ENCODE assay signal across 9 cellular contexts in genomic region chr3:172708905-172709775, GRCh38. TPM values are rescaled to one million over a fixed set of nuclear protein-coding genes. Genes with fewer than 3 reads are reported as not detected.
DNase-seq lines count a peak whose midpoint lies in the region; ATAC-seq and TF ChIP-seq lines count a peak whose summit lies in the region.
"Had no signal": no experiment of that assay in that cellular context is flagged by ENCODE, and none has a peak within 500 bp of the region (broad histone marks: within the 10 kb centered on the region; RNA-seq: fewer than 3 reads in every experiment).

No MANE protein-coding gene starts in this region.

- ATAC-seq in HG02571 (IDR thresholded peaks at IDR 0.05; ENCODE audit: unreplicated experiment): no peak

- in situ Hi-C loops in brain microvascular endothelial cell (cut with HindIII; ENCODE audit: low pct_ligation_motif_present, low sequenced_read_pairs): no loop called here

- H3K56ac ChIP-seq in mesendoderm (ENCODE audit: low read length): no peak overlapping the region

- no peaks in the 10 kb centered on the region for H3K79me1 ChIP-seq in mesendoderm (ENCODE audit: low read length)

- H2BK5ac ChIP-seq in mesendoderm (ENCODE audit: low read length): no peak overlapping the region

- no peak overlapping the region for H2AK5ac ChIP-seq in mesendoderm (ENCODE audit: low read length)

- H3K79me2 ChIP-seq in ACC112 (ENCODE audit: control insufficient read depth, insufficient read depth, low read length, unreplicated experiment): peaks cover 48% of the 10 kb centered on the region
- no peaks in the 10 kb centered on the region for H3K79me2 ChIP-seq in mesendoderm (ENCODE audit: control insufficient read depth, insufficient read depth, low read length)

- H2BK15ac ChIP-seq in mesendoderm (replicated peaks; ENCODE audit: low read depth): no peak overlapping the region

- H3K4me2 ChIP-seq in mesendoderm (ENCODE audit: low read length): no peak overlapping the region

- H3K4me1 ChIP-seq in ACC112 (ENCODE audit: control insufficient read depth, insufficient read depth, low read length, unreplicated experiment) (peaks cover 28% of the 10 kb centered on the region), mesendoderm (ENCODE audit: control insufficient read depth, low read depth, low read length) (peaks cover 2% of the 10 kb centered on the region)

- H4K5ac ChIP-seq in mesendoderm (ENCODE audit: low read length): no peak overlapping the region

- WGBS in mesendoderm (ENCODE audit: extremely low coverage, insufficient coverage, low lambda C conversion rate): no CpG with 5 or more reads among the region's 2 CpGs

- H2AFZ ChIP-seq in ACC112 (ENCODE audit: low read length, unreplicated experiment): no peak overlapping the region

- no peak overlapping the region for H3K9ac ChIP-seq in mesendoderm (ENCODE audit: low read length)

- H3K4ac ChIP-seq in mesendoderm (ENCODE audit: low read depth, low read length): no peak overlapping the region

- no peak overlapping the region for H4K8ac ChIP-seq in mesendoderm (ENCODE audit: low read depth, low read length)

- no peaks in the 10 kb centered on the region for H3K36me3 ChIP-seq in ACC112 (ENCODE audit: insufficient read depth, low read length)
- no peaks in the 10 kb centered on the region for H3K36me3 ChIP-seq in brain microvascular endothelial cell (replicated peaks)
- H3K36me3 ChIP-seq in mesendoderm (ENCODE audit: control insufficient read depth, insufficient read depth, low read length): no peaks in the 10 kb centered on the region

- DNase-seq in HFF-Myc (ENCODE audit: extremely low read depth, low read depth) (no peak), brain microvascular endothelial cell (no peak), mesendoderm (peak; percentile 6), hypothalamus (lab: John Stamatoyannopoulos, UW) (no peak), NCI-H446 treated with DMSO at 0.1 percent for 48 hours (lab: John Stamatoyannopoulos, UW) (no peak), activated gamma-delta T cell treated with Interleukin-2 at 50 U/mL for 16 hours (no peak)
- DNase-seq: NCI-H1930 had no signal

- no peak for TF ChIP-seq CTCF in HFF-Myc (IDR thresholded peaks at IDR 0.05; ENCODE audit: low read depth, low read length, missing control alignments)
- no peak for TF ChIP-seq CTCF in brain microvascular endothelial cell (IDR thresholded peaks at IDR 0.05; ENCODE audit: low read depth, low read length, missing control alignments)

- H3K18ac ChIP-seq in mesendoderm (ENCODE audit: low read length): no peak overlapping the region

- H3K4me3 ChIP-seq in ACC112 (ENCODE audit: low read depth, low read length) (peak overlapping the region; percentile 88), HFF-Myc (replicated peaks; ENCODE audit: low read depth, low read length) (peak overlapping the region; percentile 65), brain microvascular endothelial cell (ENCODE audit: low read depth, low read length) (no peak overlapping the region), mesendoderm (ENCODE audit: low read length) (no peak overlapping the region)

- no peak overlapping the region for H2BK120ac ChIP-seq in mesendoderm (ENCODE audit: low read depth, low read length)

- peak overlapping the region; percentile 92; the same call in 1 of the 2 replicates for H3K27ac ChIP-seq in ACC112 (ENCODE audit: low read depth, low read length)
- peak overlapping the region; percentile 83 for H3K27ac ChIP-seq in brain microvascular endothelial cell
- H3K27ac ChIP-seq in mesendoderm (ENCODE audit: low read depth, low read length): no peak overlapping the region

- no peak overlapping the region for H3K23ac ChIP-seq in mesendoderm (ENCODE audit: low read length)

- no peaks in the 10 kb centered on the region for H3K27me3 ChIP-seq in ACC112 (ENCODE audit: insufficient read depth, low read length)
- no peaks in the 10 kb centered on the region for H3K27me3 ChIP-seq in brain microvascular endothelial cell (replicated peaks)
- H3K27me3 ChIP-seq in mesendoderm (ENCODE audit: insufficient read depth, low read length, poor library complexity): no peaks in the 10 kb centered on the region

RNA-seq across cellular contexts. Expression of gene NCEH1, which starts 1.7 kb away (rescaled TPM):
- 3.0 TPM for polyA plus RNA-seq in mesendoderm (2013, experiment 1 of 2)
- polyA plus RNA-seq in mesendoderm (2013, experiment 2 of 2): 2.9 TPM

RNA-seq across cellular contexts. Expression of gene ECT2, which starts 41.4 kb away (rescaled TPM):
- polyA plus RNA-seq in mesendoderm (2013, experiment 1 of 2): 50.4 TPM
- polyA plus RNA-seq in mesendoderm (2013, experiment 2 of 2): 49.9 TPM

Comparison
In these comparisons a context has a peak if more than half of its experiments do, and no peak if none do; other contexts are left out.
1. H3K4me3 ChIP-seq: peak in ACC112 (single experiment) and HFF-Myc (single experiment); none in brain microvascular endothelial cell (single experiment) and mesendoderm (single experiment).